In the genomic region with DNA sequence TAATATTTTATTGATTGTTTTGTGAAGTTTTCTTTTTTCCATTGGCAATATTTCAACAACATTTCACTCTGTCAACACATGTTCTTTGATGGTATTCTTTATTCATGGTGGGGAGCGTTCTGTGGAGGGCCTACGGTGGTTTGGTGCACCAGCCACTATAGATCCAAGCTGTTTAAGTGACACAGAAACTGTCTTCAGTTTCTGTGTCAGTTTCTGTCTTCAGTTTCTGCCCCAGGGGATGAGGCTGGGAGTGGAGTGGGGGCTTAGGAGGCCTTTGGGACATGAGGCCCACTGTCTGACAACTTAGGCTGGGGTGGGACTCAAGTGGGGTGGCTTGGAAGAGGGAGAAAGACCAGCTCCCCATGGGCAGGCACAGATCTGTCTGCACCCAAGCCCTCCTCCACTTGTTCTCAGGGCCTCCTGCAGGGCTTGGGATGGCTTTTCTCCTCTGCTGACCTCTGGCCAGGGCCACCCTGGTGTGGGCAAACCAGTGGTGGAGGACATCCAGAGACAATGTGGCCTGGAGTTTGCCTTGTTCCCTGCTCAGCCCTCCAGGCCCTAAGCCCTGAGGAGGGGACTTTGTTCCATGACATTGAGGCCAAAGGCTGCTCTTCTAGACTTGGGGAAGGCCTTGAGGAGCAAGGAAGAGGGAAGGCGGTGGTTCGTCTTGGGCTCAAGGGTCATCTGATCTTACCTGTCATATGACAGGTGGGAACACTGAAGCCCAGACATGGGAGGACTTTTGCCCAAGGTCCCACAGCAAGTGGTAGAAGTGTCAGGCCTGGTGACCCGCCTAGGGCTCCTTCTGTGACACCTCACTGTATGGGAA, we compare ENCODE assay signal across 22 cellular contexts.
DNase-seq lines count a peak whose midpoint lies in the region; ATAC-seq, FAIRE-seq and TF ChIP-seq lines count a peak whose summit lies in the region.
"Had no signal": no experiment of that assay in that cellular context is flagged by ENCODE, and none has a peak within 500 bp of the region (broad histone marks: within the 10 kb centered on the region; RNA-seq: fewer than 3 reads in every experiment).

No MANE protein-coding gene starts in this region.

- peaks cover 32% of the 10 kb centered on the region for H3K4me1 Mint-ChIP-seq in mesothelial cell of epicardium

- H3K9me3 ChIP-seq in left ventricle myocardium inferior (replicated peaks): no peaks in the 10 kb centered on the region
- no peaks in the 10 kb centered on the region for H3K9me3 ChIP-seq in heart left ventricle
- H3K9me3 ChIP-seq: SJCRH30 had no signal

- FAIRE-seq in bronchial epithelial cell (lab: Jason Lieb, UNC) (peak; percentile 32), HTR-8/SVneo (lab: Jason Lieb, UNC) (no peak)
- FAIRE-seq: RCC 7860 had no signal

- H3K36me3 ChIP-seq in left ventricle myocardium inferior: no peaks in the 10 kb centered on the region
- H3K36me3 ChIP-seq in heart left ventricle: no peaks in the 10 kb centered on the region
- H3K36me3 ChIP-seq in bronchial epithelial cell (ENCODE audit: control insufficient read depth, insufficient read depth, low read length): no peaks in the 10 kb centered on the region
- H3K36me3 ChIP-seq: SJCRH30 had no signal

- no peak for TF ChIP-seq CTCF in left ventricle myocardium inferior (IDR thresholded peaks at IDR 0.05; ENCODE audit: borderline replicate concordance)
- no peak for TF ChIP-seq CTCF in heart left ventricle (IDR thresholded peaks at IDR 0.05)
- no peak for TF ChIP-seq CTCF in bronchial epithelial cell (IDR thresholded peaks at IDR 0.05; ENCODE audit: insufficient read depth, low read length, severe bottlenecking)
- no peak for TF ChIP-seq CTCF in mesothelial cell of epicardium (IDR thresholded peaks at IDR 0.05; ENCODE audit: unreplicated experiment)

- TF ChIP-seq POLR2A in heart left ventricle (IDR thresholded peaks at IDR 0.05): no peak

- H3K4me3 Mint-ChIP-seq in mesothelial cell of epicardium: no peak overlapping the region
- H3K4me3 Mint-ChIP-seq: H9 had no signal

- H3K27me3 Mint-ChIP-seq in mesothelial cell of epicardium (ENCODE audit: low read depth): no peaks in the 10 kb centered on the region

- H3K4me3 ChIP-seq in left ventricle myocardium inferior (no peak overlapping the region), heart left ventricle (no peak overlapping the region), bronchial epithelial cell (ENCODE audit: low read depth, low read length) (no peak overlapping the region)
- H3K4me3 ChIP-seq: GM23248, SJCRH30 had no signal

- H3K27me3 ChIP-seq in left ventricle myocardium inferior (ENCODE audit: low read depth) (no peaks in the 10 kb centered on the region), heart left ventricle (no peaks in the 10 kb centered on the region), bronchial epithelial cell (ENCODE audit: control insufficient read depth, insufficient read depth, low read length) (no peaks in the 10 kb centered on the region)
- H3K27me3 ChIP-seq: SJCRH30 had no signal

- ATAC-seq in heart left ventricle: no peak
- ATAC-seq in GM21381 (IDR thresholded peaks at IDR 0.05; ENCODE audit: unreplicated experiment): no peak

- H3K27ac Mint-ChIP-seq in mesothelial cell of epicardium: peak overlapping the region; percentile 62
- H3K27ac Mint-ChIP-seq: H9 had no signal

- H3K27ac ChIP-seq in left ventricle myocardium inferior (replicated peaks): peak overlapping the region; percentile 80
- peak overlapping the region in 2 of 12 donors; percentile 17 to 85 for H3K27ac ChIP-seq in heart left ventricle
- H3K27ac ChIP-seq: 22Rv1, GM23248, SJCRH30 had no signal

- no peaks in the 10 kb centered on the region for H3K36me3 Mint-ChIP-seq in mesothelial cell of epicardium

- 97 to 98% (median 97%) methylated on average over 5 of the region's 5 CpGs for WGBS in heart left ventricle, 4 donors

- DNase-seq in left ventricle myocardium inferior (no peak), heart left ventricle (no peak), bronchial epithelial cell (ENCODE audit: low read depth) (no peak), mesothelial cell of epicardium (ENCODE audit: low spot score in 2 of 2, unreplicated experiment in 2 of 2) (no peak), hippocampal formation (lab: John Stamatoyannopoulos, UW) (no peak), NCI-H446 (lab: John Stamatoyannopoulos, UW) (no peak), HTR-8/SVneo (ENCODE audit: insufficient read length, low spot score) (no peak)
- DNase-seq: AML-193, EL, GM23248, H9, KBM-7, NCI-H1092, NCI-H1436, NCI-H187 treated with DMSO at 0.1 percent for 48 hours, NCI-H2107, NCI-H510A treated with DMSO at 0.1 percent for 48 hours, NCI-H748 treated with DMSO at 0.1 percent for 48 hours, SJCRH30 had no signal

- peaks cover 42% of the 10 kb centered on the region for H3K4me1 ChIP-seq in left ventricle myocardium inferior
- H3K4me1 ChIP-seq in heart left ventricle: peaks cover 0 to 40% (median 20%) of the 10 kb centered on the region in 12 donors

- intact Hi-C loops in left ventricle myocardium inferior (cut with micrococcal nuclease): no loop called here
- intact Hi-C loops in heart left ventricle (cut with DNase I): no loop called here

- H3K9me3 Mint-ChIP-seq in mesothelial cell of epicardium: no peaks in the 10 kb centered on the region
- H3K9me3 Mint-ChIP-seq: H9 had no signal
